In genomic region chr10:110304394-110304779, GRCh38 we compare ENCODE assay signal across 8 cellular contexts. TPM values are rescaled to one million over a fixed set of nuclear protein-coding genes. Genes with fewer than 3 reads are reported as not detected.
DNase-seq lines count a peak whose midpoint lies in the region; ATAC-seq and TF ChIP-seq lines count a peak whose summit lies in the region.

No MANE protein-coding gene starts in this region.

- ATAC-seq in activated CD8-positive, alpha-beta memory T cell treated with anti-CD3 and anti-CD28 coated beads, Interleukin-2, amount 10 ng/mL, durations not matched to agents 7 days and 5 days: peak; percentile 67
- ATAC-seq in HG02870 (IDR thresholded peaks at IDR 0.05; ENCODE audit: unreplicated experiment): peak; percentile 32

- H3K4me1 ChIP-seq in esophagus squamous epithelium (peaks cover 13 to 55% (median 33%) of the 10 kb centered on the region in 3 donors), neutrophil (ENCODE audit: control insufficient read depth in 1 of 2, insufficient read depth in 1 of 2, low read depth in 1 of 2, low read length in 1 of 2) (peaks cover 32 to 37% of the 10 kb centered on the region in 2 experiments)

- H3K4me1 Mint-ChIP-seq in activated CD8-positive, alpha-beta memory T cell treated with anti-CD3 and anti-CD28 coated beads, Interleukin-2, amount 10 ng/mL, durations not matched to agents 7 days and 5 days: peaks cover 61% of the 10 kb centered on the region

- H3K27ac Mint-ChIP-seq in activated CD8-positive, alpha-beta memory T cell treated with anti-CD3 and anti-CD28 coated beads, Interleukin-2, amount 10 ng/mL, durations not matched to agents 7 days and 5 days: peak overlapping the region; percentile 98

- DNase-seq in activated CD8-positive, alpha-beta memory T cell treated with anti-CD3 and anti-CD28 coated beads, Interleukin-2, amount 10 ng/mL, durations not matched to agents 7 days and 5 days: no peak
- DNase-seq in activated CD8-positive, alpha-beta memory T cell treated with anti-CD3 and anti-CD28 coated beads, Interleukin-2, amount 50 U/mL, for 4 hours: no peak
- DNase-seq in SK-N-DZ (ENCODE audit: low spot score) (peak; percentile 12), esophagus squamous epithelium (lab: John Stamatoyannopoulos, UW) (no peak), NCI-H187 treated with DMSO at 0.1 percent for 48 hours (lab: John Stamatoyannopoulos, UW) (no peak), KG1 (lab: John Stamatoyannopoulos, UW) (no peak)

- no peaks in the 10 kb centered on the region for H3K27me3 ChIP-seq in esophagus squamous epithelium
- H3K27me3 ChIP-seq in neutrophil: no peaks in the 10 kb centered on the region

- no peaks in the 10 kb centered on the region for H3K27me3 Mint-ChIP-seq in activated CD8-positive, alpha-beta memory T cell treated with anti-CD3 and anti-CD28 coated beads, Interleukin-2, amount 10 ng/mL, durations not matched to agents 7 days and 5 days

- no CpG with 5 or more reads among the region's 42 CpGs for WGBS in esophagus squamous epithelium, 2 donors

- peak overlapping the region; percentile 83 to 99 (median 91) for H3K4me3 ChIP-seq in esophagus squamous epithelium
- peak overlapping the region; percentile 88 to 93 for H3K4me3 ChIP-seq in neutrophil (ENCODE audit: low read depth in 1 of 2, low read length in 1 of 2)

- H3K9me3 ChIP-seq in esophagus squamous epithelium (no peaks in the 10 kb centered on the region), neutrophil (no peaks in the 10 kb centered on the region)

- intact Hi-C loops in esophagus squamous epithelium (cut with DNase I): loop anchor here (10.0 kb wide), 1 partner anchor 580 kb away; no protein-coding TSS in a partner anchor

- H3K4me3 Mint-ChIP-seq in activated CD8-positive, alpha-beta memory T cell treated with anti-CD3 and anti-CD28 coated beads, Interleukin-2, amount 10 ng/mL, durations not matched to agents 7 days and 5 days: peak overlapping the region; percentile 97

- CTCF ChIA-PET in activated CD8-positive, alpha-beta memory T cell treated with anti-CD3 and anti-CD28 coated beads, Interleukin-2, amount 10 ng/mL, durations not matched to agents 7 days and 5 days (lab: Charles Lee): interaction anchor here (0.6 to 5.5 kb wide), 17 partner anchors 10 to 368 kb away, joined by 3 to 52 read pairs (median 13); partner anchors contain the start of genes DUSP5 and SMC3

- peaks cover 37% of the 10 kb centered on the region for H3K36me3 Mint-ChIP-seq in activated CD8-positive, alpha-beta memory T cell treated with anti-CD3 and anti-CD28 coated beads, Interleukin-2, amount 10 ng/mL, durations not matched to agents 7 days and 5 days

- H3K27ac ChIP-seq in esophagus squamous epithelium (peak overlapping the region; percentile 96 to 98 (median 98)), neutrophil (peak overlapping the region; percentile 97)

- H3K36me3 ChIP-seq in esophagus squamous epithelium (peaks cover 0 to 39% (median 5%) of the 10 kb centered on the region in 3 donors), neutrophil (peaks cover 38% of the 10 kb centered on the region)

- no peaks in the 10 kb centered on the region for H3K9me3 Mint-ChIP-seq in activated CD8-positive, alpha-beta memory T cell treated with anti-CD3 and anti-CD28 coated beads, Interleukin-2, amount 10 ng/mL, durations not matched to agents 7 days and 5 days (ENCODE audit: low read depth)

- peak in 2 of 6 experiments; percentile 6 to 14 for TF ChIP-seq CTCF in esophagus squamous epithelium (IDR thresholded peaks at IDR 0.05)
- peak; percentile 42 for TF ChIP-seq CTCF in neutrophil (IDR thresholded peaks at IDR 0.05)

- TF ChIP-seq POLR2A in esophagus squamous epithelium (IDR thresholded peaks at IDR 0.05): no peak

RNA-seq across cellular contexts. Expression of gene SMNDC1, which starts 0.3 kb away (rescaled TPM):
- 10 to 100 TPM; 40.9 to 43.5 TPM for total RNA-seq in activated CD8-positive, alpha-beta memory T cell treated with anti-CD3 and anti-CD28 coated beads, Interleukin-2, amount 10 ng/mL, durations not matched to agents 7 days and 5 days
- 9.5 and 10.3 TPM in 2 replicates for polyA plus RNA-seq in SK-N-DZ (2014; cell fraction: cytosol; rRNA removed)
- 16.1 and 25.1 TPM in 2 replicates for polyA plus RNA-seq in SK-N-DZ (2014; cell fraction: nucleus; rRNA removed)
- 10 to 100 TPM in 2 of 4 donors, 1 to 10 TPM in 2; 9.5 to 13.9 (median 10.9) TPM for total RNA-seq in esophagus squamous epithelium
